Comparison of ENCODE assay signal across 21 cellular contexts in genomic region chr15:25238126-25238525, GRCh38.
"Had no signal": no experiment of that assay in that cellular context is flagged by ENCODE, and none has a peak within 500 bp of the region (broad histone marks: within the 10 kb centered on the region; RNA-seq: fewer than 3 reads in every experiment).

No MANE protein-coding gene starts in this region.

- H3K27me3 ChIP-seq: brain microvascular endothelial cell, gastroesophageal sphincter, neutrophil, tibial nerve had no signal

- H3K4me3 ChIP-seq: gastroesophageal sphincter, tibial nerve had no signal

- DNase-seq: activated CD4-positive, alpha-beta memory T cell treated with anti-CD3 and anti-CD28 coated beads, Interleukin-2, amount 10 ng/mL, durations not matched to agents 7 days and 5 days; activated CD4-positive, alpha-beta T cell treated with anti-CD3 and anti-CD28 coated beads, Interleukin-2, amount 10 ng/mL, durations not matched to agents 7 days and 5 days; activated CD4-positive, CD25-positive, alpha-beta regulatory T cell treated with anti-CD3 and anti-CD28 coated beads, Interleukin-2, amount 50 U/mL, for 72 hours; activated naive CD4-positive, alpha-beta T cell treated with anti-CD3 and anti-CD28 coated beads, Interleukin-2, amount 10 ng/mL, durations not matched to agents 7 days and 5 days; activated naive CD8-positive, alpha-beta T cell treated with anti-CD3 and anti-CD28 coated beads, Interleukin-2, amount 10 ng/mL, durations not matched to agents 7 days and 5 days; activated T-cell treated with anti-CD3 and anti-CD28 coated beads, Interleukin-2, amount 50 U/mL, for 48 hours; brain microvascular endothelial cell; caudate nucleus; hippocampal formation; immature natural killer cell; mammary epithelial cell; nephron progenitor cell; retina; stimulated activated CD4-positive, alpha-beta T cell treated with anti-CD3 and anti-CD28 coated beads, Interleukin-2, amount 100 ng/mL, for 48 hours; stimulated activated naive CD4-positive, alpha-beta T cell treated with Interleukin-2 at 50 U/mL for 16 hours; T1000 had no signal

- H3K36me3 ChIP-seq: brain microvascular endothelial cell, gastroesophageal sphincter, neutrophil, tibial nerve had no signal

- H3K4me1 ChIP-seq: gastroesophageal sphincter, tibial nerve had no signal

- H3K27ac ChIP-seq: brain microvascular endothelial cell, gastroesophageal sphincter, neutrophil, tibial nerve had no signal

- ATAC-seq: gastroesophageal sphincter, left lobe of liver, T-helper 17 cell had no signal

- H3K9me3 ChIP-seq: neutrophil had no signal
